ENCODE assay signal across 10 cellular contexts in genomic region chr10:77889277-77889903, GRCh38. TPM values are rescaled to one million over a fixed set of nuclear protein-coding genes. Genes with fewer than 3 reads are reported as not detected.
A peak's percentile ranks its signal among the peaks of the same experiment; 100 is the strongest.
DNase-seq lines count a peak whose midpoint lies in the region; ATAC-seq, FAIRE-seq and TF ChIP-seq lines count a peak whose summit lies in the region.
"Had no signal": no experiment of that assay in that cellular context is flagged by ENCODE, and none has a peak within 500 bp of the region (broad histone marks: within the 10 kb centered on the region; RNA-seq: fewer than 3 reads in every experiment).

No MANE protein-coding gene starts in this region.

- H3K9me3 ChIP-seq in heart left ventricle, result no peaks in the 10 kb centered on the region

- intact Hi-C loops in heart left ventricle (cut with DNase I), result no loop called here

- 62 to 79% (median 66%) methylated on average over 8 of the region's 8 CpGs for WGBS in heart left ventricle, 4 donors

- H3K27ac Mint-ChIP-seq in neural crest cell (ENCODE audit: unreplicated experiment), result no peak overlapping the region

- no peaks in the 10 kb centered on the region for H3K36me3 Mint-ChIP-seq in neural crest cell (ENCODE audit: low read depth)
- H3K36me3 Mint-ChIP-seq: CD4-positive, CD25-positive, alpha-beta regulatory T cell had no signal

- peak overlapping the region; percentile 65 for H3K4me3 Mint-ChIP-seq in neural crest cell
- H3K4me3 Mint-ChIP-seq: CD4-positive, CD25-positive, alpha-beta regulatory T cell; central memory CD8-positive, alpha-beta T cell had no signal

- ATAC-seq in heart left ventricle (peak; percentile 43 to 67 (median 50)), HG02938 (IDR thresholded peaks at IDR 0.05; ENCODE audit: unreplicated experiment) (no peak)

- no peak overlapping the region for H3K4me3 ChIP-seq in heart left ventricle

- no peak for FAIRE-seq in GM12891 (lab: Jason Lieb, UNC)

- no peak for TF ChIP-seq POLR2A in heart left ventricle (IDR thresholded peaks at IDR 0.05)
- no peak for TF ChIP-seq POLR2A in GM12891 (IDR thresholded peaks at IDR 0.05; ENCODE audit: low read depth, low read length)

- peaks cover 0 to 44% (median 25%) of the 10 kb centered on the region in 12 donors for H3K4me1 ChIP-seq in heart left ventricle

- H3K27me3 ChIP-seq in heart left ventricle, result no peaks in the 10 kb centered on the region

- TF ChIP-seq CTCF in heart left ventricle (IDR thresholded peaks at IDR 0.05), result no peak
- TF ChIP-seq CTCF in neural crest cell (conservative IDR thresholded peaks at IDR 0.05), result no peak

- H3K4me1 Mint-ChIP-seq in neural crest cell, result peaks cover 89% of the 10 kb centered on the region
- H3K4me1 Mint-ChIP-seq: CD4-positive, CD25-positive, alpha-beta regulatory T cell had no signal

- DNase-seq in Caki2 (ENCODE audit: low read depth) (peak; percentile 81), NCI-H748 treated with DMSO at 0.1 percent for 48 hours (lab: John Stamatoyannopoulos, UW) (peak; percentile 2), heart left ventricle (peak in 1 of 5 donors; percentile 30), neural crest cell (ENCODE audit: low read depth, low spot score) (no peak), GM12891 (ENCODE audit: insufficient read length, low spot score) (no peak), NK-92 (lab: John Stamatoyannopoulos, UW; ENCODE audit: unreplicated experiment) (no peak), NCI-H1048 (lab: John Stamatoyannopoulos, UW) (no peak)
- DNase-seq: CD4-positive, CD25-positive, alpha-beta regulatory T cell had no signal

- in situ Hi-C loops in Caki2 (cut with HindIII; ENCODE audit: low pct_unique_long_range_greater_than_20kb, low sequenced_read_pairs), result no loop called here

- peak overlapping the region in 2 of 12 donors; percentile 0 to 74 for H3K27ac ChIP-seq in heart left ventricle

- H3K36me3 ChIP-seq in heart left ventricle, result no peaks in the 10 kb centered on the region

- no peaks in the 10 kb centered on the region for H3K9me3 Mint-ChIP-seq in neural crest cell
- H3K9me3 Mint-ChIP-seq: central memory CD8-positive, alpha-beta T cell had no signal

- no peaks in the 10 kb centered on the region for H3K27me3 Mint-ChIP-seq in neural crest cell (ENCODE audit: low read depth)
- H3K27me3 Mint-ChIP-seq: CD4-positive, CD25-positive, alpha-beta regulatory T cell; central memory CD8-positive, alpha-beta T cell had no signal

TF ChIP-seq in GM12891, 5 proteins besides CTCF, POLR2A, EP300 and RAD21:
- TF ChIP-seq SPI1 (IDR thresholded peaks at IDR 0.05; ENCODE audit: low read depth, low read length) (no peak), PAX5 (IDR thresholded peaks at IDR 0.05; ENCODE audit: insufficient read depth, low read length, severe bottlenecking) (no peak), TAF1 (IDR thresholded peaks at IDR 0.05; ENCODE audit: low read depth, low read length) (no peak), POU2F2 (IDR thresholded peaks at IDR 0.05; ENCODE audit: low read depth, low read length) (no peak), POLR2AphosphoS5 (IDR thresholded peaks at IDR 0.05; ENCODE audit: low read depth, low read length) (no peak)
TF ChIP-seq in GM12891: peak in this region for 0.

RNA-seq across cellular contexts. Expression of gene DLG5, which starts 37.2 kb away (rescaled TPM):
- total RNA-seq in Caki2 (2014; rRNA removed; shearing (Covaris generic); ENCODE audit: low replicate concordance), result 19.9 and 21.2 TPM in 2 replicates
- total RNA-seq in heart left ventricle, result 10 to 100 TPM in 6 of 9 donors, 1 to 10 TPM in 3; 7.6 to 27.1 (median 13.6) TPM
- polyA plus RNA-seq in heart left ventricle, result 10 to 100 TPM in 1 of 2 donors, 1 to 10 TPM in 1; 5.2 to 12.8 TPM
- 82.2 and 87.3 TPM in 2 replicates for total RNA-seq in neural crest cell
- polyA plus RNA-seq in GM12891 (2012; ENCODE audit: low read depth, missing spikeins), result 1.7 TPM

Comparison
In these comparisons a context has a peak if more than half of its experiments do, and no peak if none do; other contexts are left out.
1. DNase-seq: peak in Caki2 (single experiment) and NCI-H748 treated with DMSO at 0.1 percent for 48 hours (single experiment); none in neural crest cell (single experiment), GM12891 (single experiment), NK-92 (single experiment) and NCI-H1048 (single experiment).